ENCODE assay signal across 22 cellular contexts in genomic region chr21:14073615-14074014, GRCh38.
"Had no signal": no experiment of that assay in that cellular context is flagged by ENCODE, and none has a peak within 500 bp of the region (broad histone marks: within the 10 kb centered on the region; RNA-seq: fewer than 3 reads in every experiment).

No MANE protein-coding gene starts in this region.

- H3K4me2 ChIP-seq: hepatocyte had no signal

- DNase-seq: colonic mucosa; cortex of kidney; effector CD8-positive, alpha-beta T cell; effector memory CD8-positive, alpha-beta T cell; erythroblast; esophagus squamous epithelium; foreskin fibroblast; foreskin melanocyte; gastrocnemius medialis; glutamatergic neuron; hypothalamus; left cardiac atrium; left ventricle myocardium superior; mammary epithelial cell; mesendoderm; mucosa of descending colon; naive B cell had no signal

- H2AFZ ChIP-seq: hepatocyte had no signal

- ATAC-seq: effector memory CD8-positive, alpha-beta T cell; esophagus mucosa; gastrocnemius medialis; left cardiac atrium; left lung; left ventricle myocardium superior; mucosa of descending colon had no signal

- H3K4me3 ChIP-seq: colonic mucosa, esophagus squamous epithelium, gastrocnemius medialis, hepatocyte, left lung, lung, mucosa of descending colon had no signal

- H3K27me3 ChIP-seq: colonic mucosa, esophagus squamous epithelium, gastrocnemius medialis, hepatocyte, left lung had no signal

- H3K4me1 ChIP-seq: colonic mucosa, esophagus squamous epithelium, gastrocnemius medialis, left lung had no signal

- H3K36me3 ChIP-seq: colonic mucosa, gastrocnemius medialis, left lung had no signal

- H3K27ac ChIP-seq: colonic mucosa, epithelial cell of prostate, esophagus squamous epithelium, gastrocnemius medialis, hepatocyte, left lung had no signal

- H3K9me3 ChIP-seq: colonic mucosa, gastrocnemius medialis had no signal
